In the genomic region with DNA sequence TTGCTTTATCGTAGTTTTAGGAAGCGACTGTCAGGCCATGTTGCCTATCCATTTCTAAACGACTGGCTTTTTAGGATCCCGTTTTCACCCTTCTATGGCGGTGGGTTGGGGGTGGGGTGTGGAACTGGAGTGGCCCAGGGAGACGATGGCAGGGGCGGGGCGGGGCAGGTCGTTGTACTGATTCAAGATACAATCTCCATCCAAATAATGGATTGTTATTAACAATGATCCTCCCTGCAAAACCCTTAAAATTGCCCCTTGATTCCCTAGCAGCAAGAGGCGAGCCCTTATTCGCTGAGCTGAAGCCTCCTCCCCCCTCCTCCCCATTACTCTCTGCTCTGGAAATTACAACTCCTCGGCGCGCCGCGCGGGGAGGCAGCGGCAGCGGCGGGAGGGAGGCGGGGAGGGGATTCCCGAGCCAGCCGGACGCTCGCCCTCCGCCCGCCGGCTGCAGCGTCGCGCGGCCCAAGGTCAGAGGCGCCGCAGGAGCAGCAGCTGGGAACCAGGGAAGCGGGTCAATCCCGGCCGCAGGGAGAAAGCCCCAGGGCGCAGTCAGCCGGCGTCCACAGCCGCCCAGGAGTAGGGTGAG, we compare ENCODE assay signal across 1 cellular context.
A peak's percentile ranks its signal among the peaks of the same experiment; 100 is the strongest.
TF ChIP-seq lines count a peak whose summit lies in the region.

A gene (plus strand): TSS at position 348 of the 589 bp plus-strand sequence. CDS start 912 bp downstream, outside the sequence.

TF ChIP-seq in K562, 482 proteins besides CTCF, POLR2A, EP300 and RAD21 (continued from another document):
- TF ChIP-seq, protein P1, sequence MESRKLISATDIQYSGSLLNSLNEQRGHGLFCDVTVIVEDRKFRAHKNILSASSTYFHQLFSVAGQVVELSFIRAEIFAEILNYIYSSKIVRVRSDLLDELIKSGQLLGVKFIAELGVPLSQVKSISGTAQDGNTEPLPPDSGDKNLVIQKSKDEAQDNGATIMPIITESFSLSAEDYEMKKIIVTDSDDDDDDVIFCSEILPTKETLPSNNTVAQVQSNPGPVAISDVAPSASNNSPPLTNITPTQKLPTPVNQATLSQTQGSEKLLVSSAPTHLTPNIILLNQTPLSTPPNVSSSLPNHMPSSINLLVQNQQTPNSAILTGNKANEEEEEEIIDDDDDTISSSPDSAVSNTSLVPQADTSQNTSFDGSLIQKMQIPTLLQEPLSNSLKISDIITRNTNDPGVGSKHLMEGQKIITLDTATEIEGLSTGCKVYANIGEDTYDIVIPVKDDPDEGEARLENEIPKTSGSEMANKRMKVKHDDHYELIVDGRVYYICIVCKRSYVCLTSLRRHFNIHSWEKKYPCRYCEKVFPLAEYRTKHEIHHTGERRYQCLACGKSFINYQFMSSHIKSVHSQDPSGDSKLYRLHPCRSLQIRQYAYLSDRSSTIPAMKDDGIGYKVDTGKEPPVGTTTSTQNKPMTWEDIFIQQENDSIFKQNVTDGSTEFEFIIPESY (CRISPR knock-in tag; IDR thresholded peaks at IDR 0.05) = 0 out of 2 replicates have a peak, but pooled peaks have one; percentile 3
- no peak for TF ChIP-seq LCOR (CRISPR knock-in tag; IDR thresholded peaks at IDR 0.05)
- TF ChIP-seq CTBP1 (IDR thresholded peaks at IDR 0.05; ENCODE audit: borderline replicate concordance) = 0 out of 2 replicates have a peak, but pooled peaks have one; percentile 64
- TF ChIP-seq, protein P2, sequence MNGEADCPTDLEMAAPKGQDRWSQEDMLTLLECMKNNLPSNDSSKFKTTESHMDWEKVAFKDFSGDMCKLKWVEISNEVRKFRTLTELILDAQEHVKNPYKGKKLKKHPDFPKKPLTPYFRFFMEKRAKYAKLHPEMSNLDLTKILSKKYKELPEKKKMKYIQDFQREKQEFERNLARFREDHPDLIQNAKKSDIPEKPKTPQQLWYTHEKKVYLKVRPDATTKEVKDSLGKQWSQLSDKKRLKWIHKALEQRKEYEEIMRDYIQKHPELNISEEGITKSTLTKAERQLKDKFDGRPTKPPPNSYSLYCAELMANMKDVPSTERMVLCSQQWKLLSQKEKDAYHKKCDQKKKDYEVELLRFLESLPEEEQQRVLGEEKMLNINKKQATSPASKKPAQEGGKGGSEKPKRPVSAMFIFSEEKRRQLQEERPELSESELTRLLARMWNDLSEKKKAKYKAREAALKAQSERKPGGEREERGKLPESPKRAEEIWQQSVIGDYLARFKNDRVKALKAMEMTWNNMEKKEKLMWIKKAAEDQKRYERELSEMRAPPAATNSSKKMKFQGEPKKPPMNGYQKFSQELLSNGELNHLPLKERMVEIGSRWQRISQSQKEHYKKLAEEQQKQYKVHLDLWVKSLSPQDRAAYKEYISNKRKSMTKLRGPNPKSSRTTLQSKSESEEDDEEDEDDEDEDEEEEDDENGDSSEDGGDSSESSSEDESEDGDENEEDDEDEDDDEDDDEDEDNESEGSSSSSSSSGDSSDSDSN (IDR thresholded peaks at IDR 0.05; ENCODE audit: borderline replicate concordance in 1 of 2, low read depth in 2 of 2, low read length in 2 of 2) = peak in 1 of 2 experiments; percentile 79; a peak in 1 of 4 replicates
- TF ChIP-seq MYBL2 (IDR thresholded peaks at IDR 0.05; ENCODE audit: low read depth) = no peak
- no peak for TF ChIP-seq MYBL2 (CRISPR knock-in tag; IDR thresholded peaks at IDR 0.05; ENCODE audit: borderline replicate concordance)
- TF ChIP-seq, protein P3, sequence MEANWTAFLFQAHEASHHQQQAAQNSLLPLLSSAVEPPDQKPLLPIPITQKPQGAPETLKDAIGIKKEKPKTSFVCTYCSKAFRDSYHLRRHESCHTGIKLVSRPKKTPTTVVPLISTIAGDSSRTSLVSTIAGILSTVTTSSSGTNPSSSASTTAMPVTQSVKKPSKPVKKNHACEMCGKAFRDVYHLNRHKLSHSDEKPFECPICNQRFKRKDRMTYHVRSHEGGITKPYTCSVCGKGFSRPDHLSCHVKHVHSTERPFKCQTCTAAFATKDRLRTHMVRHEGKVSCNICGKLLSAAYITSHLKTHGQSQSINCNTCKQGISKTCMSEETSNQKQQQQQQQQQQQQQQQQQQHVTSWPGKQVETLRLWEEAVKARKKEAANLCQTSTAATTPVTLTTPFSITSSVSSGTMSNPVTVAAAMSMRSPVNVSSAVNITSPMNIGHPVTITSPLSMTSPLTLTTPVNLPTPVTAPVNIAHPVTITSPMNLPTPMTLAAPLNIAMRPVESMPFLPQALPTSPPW (CRISPR knock-in tag; IDR thresholded peaks at IDR 0.05) = peak; percentile 57
- TF ChIP-seq LARP7 (IDR thresholded peaks at IDR 0.05) = no peak
- 0 out of 2 replicates have a peak, but pooled peaks have one; percentile 62 for TF ChIP-seq ZNF197 (CRISPR knock-in tag; IDR thresholded peaks at IDR 0.05; ENCODE audit: low read depth)
- TF ChIP-seq GABPA (tag; conservative IDR thresholded peaks at IDR 0.05; ENCODE audit: low read depth) = peak; percentile 24; the same call in 1 of the 2 replicates
- TF ChIP-seq, protein P4, sequence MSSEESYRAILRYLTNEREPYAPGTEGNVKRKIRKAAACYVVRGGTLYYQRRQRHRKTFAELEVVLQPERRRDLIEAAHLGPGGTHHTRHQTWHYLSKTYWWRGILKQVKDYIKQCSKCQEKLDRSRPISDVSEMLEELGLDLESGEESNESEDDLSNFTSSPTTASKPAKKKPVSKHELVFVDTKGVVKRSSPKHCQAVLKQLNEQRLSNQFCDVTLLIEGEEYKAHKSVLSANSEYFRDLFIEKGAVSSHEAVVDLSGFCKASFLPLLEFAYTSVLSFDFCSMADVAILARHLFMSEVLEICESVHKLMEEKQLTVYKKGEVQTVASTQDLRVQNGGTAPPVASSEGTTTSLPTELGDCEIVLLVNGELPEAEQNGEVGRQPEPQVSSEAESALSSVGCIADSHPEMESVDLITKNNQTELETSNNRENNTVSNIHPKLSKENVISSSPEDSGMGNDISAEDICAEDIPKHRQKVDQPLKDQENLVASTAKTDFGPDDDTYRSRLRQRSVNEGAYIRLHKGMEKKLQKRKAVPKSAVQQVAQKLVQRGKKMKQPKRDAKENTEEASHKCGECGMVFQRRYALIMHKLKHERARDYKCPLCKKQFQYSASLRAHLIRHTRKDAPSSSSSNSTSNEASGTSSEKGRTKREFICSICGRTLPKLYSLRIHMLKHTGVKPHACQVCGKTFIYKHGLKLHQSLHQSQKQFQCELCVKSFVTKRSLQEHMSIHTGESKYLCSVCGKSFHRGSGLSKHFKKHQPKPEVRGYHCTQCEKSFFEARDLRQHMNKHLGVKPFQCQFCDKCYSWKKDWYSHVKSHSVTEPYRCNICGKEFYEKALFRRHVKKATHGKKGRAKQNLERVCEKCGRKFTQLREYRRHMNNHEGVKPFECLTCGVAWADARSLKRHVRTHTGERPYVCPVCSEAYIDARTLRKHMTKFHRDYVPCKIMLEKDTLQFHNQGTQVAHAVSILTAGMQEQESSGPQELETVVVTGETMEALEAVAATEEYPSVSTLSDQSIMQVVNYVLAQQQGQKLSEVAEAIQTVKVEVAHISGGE (CRISPR knock-in tag; IDR thresholded peaks at IDR 0.05) = peak in 1 of 3 experiments; percentile 30; a peak in 1 of 6 replicates
- TF ChIP-seq ZNF583 (CRISPR knock-in tag; IDR thresholded peaks at IDR 0.05) = 0 out of 2 replicates have a peak, but pooled peaks have one; percentile 15
- no peak for TF ChIP-seq KDM5B (IDR thresholded peaks at IDR 0.05; ENCODE audit: insufficient replicate concordance, low read depth, low read length)
- no peak for TF ChIP-seq DPF2 (IDR thresholded peaks at IDR 0.05)
- TF ChIP-seq, protein P5, sequence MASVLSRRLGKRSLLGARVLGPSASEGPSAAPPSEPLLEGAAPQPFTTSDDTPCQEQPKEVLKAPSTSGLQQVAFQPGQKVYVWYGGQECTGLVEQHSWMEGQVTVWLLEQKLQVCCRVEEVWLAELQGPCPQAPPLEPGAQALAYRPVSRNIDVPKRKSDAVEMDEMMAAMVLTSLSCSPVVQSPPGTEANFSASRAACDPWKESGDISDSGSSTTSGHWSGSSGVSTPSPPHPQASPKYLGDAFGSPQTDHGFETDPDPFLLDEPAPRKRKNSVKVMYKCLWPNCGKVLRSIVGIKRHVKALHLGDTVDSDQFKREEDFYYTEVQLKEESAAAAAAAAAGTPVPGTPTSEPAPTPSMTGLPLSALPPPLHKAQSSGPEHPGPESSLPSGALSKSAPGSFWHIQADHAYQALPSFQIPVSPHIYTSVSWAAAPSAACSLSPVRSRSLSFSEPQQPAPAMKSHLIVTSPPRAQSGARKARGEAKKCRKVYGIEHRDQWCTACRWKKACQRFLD (CRISPR knock-in tag; IDR thresholded peaks at IDR 0.05) = 0 out of 2 replicates have a peak, but pooled peaks have one; percentile 24
- TF ChIP-seq ZNF589 (CRISPR knock-in tag; IDR thresholded peaks at IDR 0.05; ENCODE audit: low read depth) = peak; percentile 55; the same call in 1 of the 2 replicates
- TF ChIP-seq U2AF1 (optimal IDR thresholded peaks at IDR 0.05; ENCODE audit: low read depth, low read length) = peak; percentile 61
